9 cellular contexts compared by ENCODE assay signal in genomic region chr6:39430968-39431523, GRCh38.
DNase-seq lines count a peak whose midpoint lies in the region; ATAC-seq lines count a peak whose summit lies in the region.
"Had no signal": no experiment of that assay in that cellular context is flagged by ENCODE, and none has a peak within 500 bp of the region (broad histone marks: within the 10 kb centered on the region; RNA-seq: fewer than 3 reads in every experiment).

No MANE protein-coding gene starts in this region.

- intact Hi-C loops in left cardiac atrium (cut with DNase I) = no loop called here

- 0 out of 2 replicates have a peak overlapping the region, but pooled peaks have one; percentile 9 for H3K27ac ChIP-seq in SJCRH30
- H3K27ac ChIP-seq in skin epidermis = peak overlapping the region in 13 of 21 experiments; percentile 0 to 75 (median 51)
- H3K27ac ChIP-seq: HL-60 had no signal

- H3K27me3 ChIP-seq in SJCRH30 = no peaks in the 10 kb centered on the region

- ATAC-seq in left cardiac atrium (peak; percentile 75 to 80), HG02610 (IDR thresholded peaks at IDR 0.05; ENCODE audit: unreplicated experiment) (no peak), GM19023 (IDR thresholded peaks at IDR 0.05; ENCODE audit: unreplicated experiment) (no peak)

- peak overlapping the region; percentile 4 for H3K4me3 ChIP-seq in SJCRH30
- H3K4me3 ChIP-seq in skin epidermis = no peak overlapping the region

- H3K36me3 ChIP-seq in SJCRH30 = no peaks in the 10 kb centered on the region

- H3K4me1 ChIP-seq in SJCRH30 = peaks cover 27% of the 10 kb centered on the region

- peak; percentile 20 for DNase-seq in HK-2 (ENCODE audit: unreplicated experiment)
- DNase-seq in SJCRH30 = peak; percentile 83 to 85
- DNase-seq in left cardiac atrium = peak; percentile 71
- DNase-seq in kidney glomerular epithelial cell (lab: John Stamatoyannopoulos, UW) = no peak
- DNase-seq in D341Med (ENCODE audit: low spot score) = no peak

- H3K9me3 ChIP-seq in SJCRH30 (replicated peaks) = no peaks in the 10 kb centered on the region

Comparison
In these comparisons a context has a peak if more than half of its experiments do, and no peak if none do; other contexts are left out.
1. DNase-seq: peak in HK-2 (single experiment), SJCRH30 (2 of 2) and left cardiac atrium (single experiment); none in kidney glomerular epithelial cell (single experiment) and D341Med (single experiment).
2. ATAC-seq: peak in left cardiac atrium (2 of 2); none in HG02610 (single experiment) and GM19023 (single experiment).